In genomic region chr5:119359737-119360413, GRCh38 we compare ENCODE assay signal across 11 cellular contexts. TPM values are rescaled to one million over a fixed set of nuclear protein-coding genes. Genes with fewer than 3 reads are reported as not detected.
DNase-seq lines count a peak whose midpoint lies in the region; ATAC-seq and TF ChIP-seq lines count a peak whose summit lies in the region.
"Had no signal": no experiment of that assay in that cellular context is flagged by ENCODE, and none has a peak within 500 bp of the region (broad histone marks: within the 10 kb centered on the region; RNA-seq: fewer than 3 reads in every experiment).

No MANE protein-coding gene starts in this region.

- H3K9me3 Mint-ChIP-seq in CD8-positive, alpha-beta T cell, result no peaks in the 10 kb centered on the region
- no peaks in the 10 kb centered on the region for H3K9me3 Mint-ChIP-seq in IgD-negative memory B cell
- H3K9me3 Mint-ChIP-seq in activated naive CD8-positive, alpha-beta T cell treated with anti-CD3 and anti-CD28 coated beads, Interleukin-2, amount 10 ng/mL, durations not matched to agents 7 days and 5 days, result no peaks in the 10 kb centered on the region

- H3K4me1 ChIP-seq in CD8-positive, alpha-beta T cell (ENCODE audit: insufficient read depth, low read length), result peaks cover 88% of the 10 kb centered on the region
- peaks cover 6% of the 10 kb centered on the region for H3K4me1 ChIP-seq in mucosa of descending colon (ENCODE audit: low read depth)

- no peak for DNase-seq in CD8-positive, alpha-beta T cell
- no peak for DNase-seq in activated naive CD8-positive, alpha-beta T cell treated with anti-CD3 and anti-CD28 coated beads, Interleukin-2, amount 10 ng/mL, durations not matched to agents 7 days and 5 days
- DNase-seq in mucosa of descending colon (no peak), mesenteric fat pad (ENCODE audit: low spot score) (no peak), NCI-H345 (lab: John Stamatoyannopoulos, UW) (no peak)
- DNase-seq: activated effector memory CD4-positive, alpha-beta T cell treated with Interleukin-2 at 50 U/mL for 16 hours; NCI-H226; stimulated activated CD4-positive, alpha-beta T cell treated with anti-CD3 and anti-CD28 coated beads, Interleukin-15, amount 100 ng/mL, for 24 hours had no signal

- H3K36me3 ChIP-seq in CD8-positive, alpha-beta T cell (ENCODE audit: insufficient read depth, low read length), result no peaks in the 10 kb centered on the region
- no peaks in the 10 kb centered on the region for H3K36me3 ChIP-seq in mucosa of descending colon (ENCODE audit: low read depth)

- no peaks in the 10 kb centered on the region for H3K9me3 ChIP-seq in CD8-positive, alpha-beta T cell (ENCODE audit: low read length)
- no peaks in the 10 kb centered on the region for H3K9me3 ChIP-seq in mucosa of descending colon

- CTCF ChIA-PET in CD8-positive, alpha-beta T cell (lab: Charles Lee), result interaction anchor here (0.6 to 2.6 kb wide), 8 partner anchors 8 to 314 kb away, joined by 3 to 8 read pairs (median 4); no protein-coding TSS in a partner anchor

- H3K27me3 Mint-ChIP-seq in CD8-positive, alpha-beta T cell (ENCODE audit: low read depth), result no peaks in the 10 kb centered on the region
- no peaks in the 10 kb centered on the region for H3K27me3 Mint-ChIP-seq in IgD-negative memory B cell
- no peaks in the 10 kb centered on the region for H3K27me3 Mint-ChIP-seq in activated naive CD8-positive, alpha-beta T cell treated with anti-CD3 and anti-CD28 coated beads, Interleukin-2, amount 10 ng/mL, durations not matched to agents 7 days and 5 days

- no peak for ATAC-seq in CD8-positive, alpha-beta T cell
- ATAC-seq in activated naive CD8-positive, alpha-beta T cell treated with anti-CD3 and anti-CD28 coated beads, Interleukin-2, amount 10 ng/mL, durations not matched to agents 7 days and 5 days (ENCODE audit: low read depth), result no peak
- ATAC-seq in mucosa of descending colon, result peak; percentile 18
- ATAC-seq in GM18867 (IDR thresholded peaks at IDR 0.05; ENCODE audit: unreplicated experiment), result no peak
- no peak for ATAC-seq in HG03045 (IDR thresholded peaks at IDR 0.05; ENCODE audit: unreplicated experiment)

- TF ChIP-seq CTCF in CD8-positive, alpha-beta T cell (IDR thresholded peaks at IDR 0.05), result no peak
- no peak for TF ChIP-seq CTCF in mucosa of descending colon (IDR thresholded peaks at IDR 0.05)

- no peaks in the 10 kb centered on the region for H3K27me3 ChIP-seq in CD8-positive, alpha-beta T cell (ENCODE audit: insufficient read depth, low read length)

- peak overlapping the region; percentile 95 for H3K27ac Mint-ChIP-seq in CD8-positive, alpha-beta T cell
- peak overlapping the region; percentile 65 to 94 (median 87) for H3K27ac Mint-ChIP-seq in IgD-negative memory B cell
- peak overlapping the region; percentile 76 for H3K27ac Mint-ChIP-seq in activated naive CD8-positive, alpha-beta T cell treated with anti-CD3 and anti-CD28 coated beads, Interleukin-2, amount 10 ng/mL, durations not matched to agents 7 days and 5 days

- H3K4me1 Mint-ChIP-seq in CD8-positive, alpha-beta T cell (ENCODE audit: low read depth), result peaks cover 88% of the 10 kb centered on the region
- peaks cover 67 to 76% (median 69%) of the 10 kb centered on the region in 3 donors for H3K4me1 Mint-ChIP-seq in IgD-negative memory B cell
- peaks cover 78% of the 10 kb centered on the region for H3K4me1 Mint-ChIP-seq in activated naive CD8-positive, alpha-beta T cell treated with anti-CD3 and anti-CD28 coated beads, Interleukin-2, amount 10 ng/mL, durations not matched to agents 7 days and 5 days

- no peak overlapping the region for H3K27ac ChIP-seq in CD8-positive, alpha-beta T cell (ENCODE audit: low read depth, low read length)

- H3K36me3 Mint-ChIP-seq in CD8-positive, alpha-beta T cell, result peaks cover 36% of the 10 kb centered on the region
- peaks cover 2% of the 10 kb centered on the region for H3K36me3 Mint-ChIP-seq in IgD-negative memory B cell
- H3K36me3 Mint-ChIP-seq in activated naive CD8-positive, alpha-beta T cell treated with anti-CD3 and anti-CD28 coated beads, Interleukin-2, amount 10 ng/mL, durations not matched to agents 7 days and 5 days, result peaks cover 29% of the 10 kb centered on the region

- H3K4me3 Mint-ChIP-seq in CD8-positive, alpha-beta T cell, result peak overlapping the region; percentile 44
- H3K4me3 Mint-ChIP-seq in IgD-negative memory B cell, result peak overlapping the region; percentile 80 to 99 (median 97)
- no peak overlapping the region for H3K4me3 Mint-ChIP-seq in activated naive CD8-positive, alpha-beta T cell treated with anti-CD3 and anti-CD28 coated beads, Interleukin-2, amount 10 ng/mL, durations not matched to agents 7 days and 5 days

- POLR2A ChIA-PET in CD8-positive, alpha-beta T cell (lab: Charles Lee), result interaction anchor here (1.1 to 1.6 kb wide), 2 partner anchors 18 to 44 kb away, joined by 4 to 6 read pairs; no protein-coding TSS in a partner anchor
- POLR2A ChIA-PET in activated naive CD8-positive, alpha-beta T cell treated with anti-CD3 and anti-CD28 coated beads, Interleukin-2, amount 10 ng/mL, durations not matched to agents 7 days and 5 days (lab: Charles Lee), result interaction anchor here (0.6 to 1.8 kb wide), 7 partner anchors 16 to 87 kb away, joined by 3 to 5 read pairs (median 3); no protein-coding TSS in a partner anchor

- no peak overlapping the region for H3K4me3 ChIP-seq in CD8-positive, alpha-beta T cell (ENCODE audit: low read depth, low read length)
- H3K4me3 ChIP-seq in mucosa of descending colon, result no peak overlapping the region

- intact Hi-C loops in CD8-positive, alpha-beta T cell (cut with DNase I, micrococcal nuclease), result loop anchor here (1.0 to 5.0 kb wide), 5 partner anchors 8 to 43 kb away; no protein-coding TSS in a partner anchor
- intact Hi-C loops in mucosa of descending colon (cut with DNase I, micrococcal nuclease), result no loop called here

RNA-seq across cellular contexts. Expression of gene TNFAIP8, which starts 4.1 kb away (rescaled TPM):
- total RNA-seq in CD8-positive, alpha-beta T cell, result 10 to 100 TPM; 62.3 to 63.0 TPM
- polyA plus RNA-seq in IgD-negative memory B cell, result 285 TPM
- total RNA-seq in activated naive CD8-positive, alpha-beta T cell treated with anti-CD3 and anti-CD28 coated beads, Interleukin-2, amount 10 ng/mL, durations not matched to agents 7 days and 5 days, result 100 to 1,000 TPM; 121 to 122 TPM
- total RNA-seq in mucosa of descending colon (10 to 100 TPM in 2 of 3 donors, 1 to 10 TPM in 1; 8.7 to 15.7 (median 12.3) TPM), mesenteric fat pad (29.6 TPM)

Comparison
In these comparisons a context has a peak if more than half of its experiments do, and no peak if none do; other contexts are left out.
1. intact Hi-C loops: an anchor here in CD8-positive, alpha-beta T cell (1.0 to 5.0 kb wide); none called in mucosa of descending colon.